ENCODE assay signal across 21 cellular contexts in the genomic region with DNA sequence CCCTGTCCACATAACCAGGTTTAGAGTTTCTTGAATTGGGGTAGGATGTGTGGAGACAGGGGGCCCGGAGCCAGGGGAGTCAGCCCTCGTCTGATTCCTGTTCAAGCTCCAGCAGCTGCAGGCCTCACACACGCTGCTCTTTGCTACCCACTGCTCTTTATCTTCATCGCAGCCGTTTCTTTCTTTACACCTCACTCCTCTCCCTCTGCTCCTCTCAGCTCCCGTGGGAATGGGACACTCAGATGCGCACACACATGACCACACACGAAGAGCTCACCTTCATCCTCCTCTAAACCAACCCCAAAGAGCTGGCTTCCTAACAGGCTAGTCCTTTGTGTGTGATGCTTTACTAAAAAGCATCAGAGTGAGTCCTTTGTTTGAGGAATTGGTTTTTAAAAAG.
"Had no signal": no experiment of that assay in that cellular context is flagged by ENCODE, and none has a peak within 500 bp of the region (broad histone marks: within the 10 kb centered on the region; RNA-seq: fewer than 3 reads in every experiment).

No MANE protein-coding gene starts in this region.

- H3K36me3 ChIP-seq: ascending aorta, esophagus muscularis mucosa, spleen, upper lobe of right lung had no signal

- H3K27ac ChIP-seq: ascending aorta, esophagus muscularis mucosa, spleen, upper lobe of right lung, VCaP had no signal

- H3K27ac Mint-ChIP-seq: activated naive CD4-positive, alpha-beta T cell treated with anti-CD3 and anti-CD28 coated beads, Interleukin-2, amount 50 U/mL, for 24 hours; dendritic cell treated with granulocyte-macrophage colony-stimulating factor and Interleukin-4, amounts not matched to agents 40 ng/mL and 50 ng/mL, for 4 days; immature natural killer cell; naive B cell; stimulated activated memory B cell treated with anti-CD40 and anti-IgM and Interleukin-4, amounts not matched to agents 10 μg/mL and 1 μg/mL and 100 μg/mL, for 72 hours; T-helper 17 cell had no signal

- H3K4me3 ChIP-seq: ascending aorta, esophagus muscularis mucosa, mucosa of descending colon, spleen, upper lobe of right lung had no signal

- H3K9me3 Mint-ChIP-seq: activated naive CD4-positive, alpha-beta T cell treated with anti-CD3 and anti-CD28 coated beads, Interleukin-2, amount 50 U/mL, for 24 hours; dendritic cell treated with granulocyte-macrophage colony-stimulating factor and Interleukin-4, amounts not matched to agents 40 ng/mL and 50 ng/mL, for 4 days; stimulated activated memory B cell treated with anti-CD40 and anti-IgM and Interleukin-4, amounts not matched to agents 10 μg/mL and 1 μg/mL and 100 μg/mL, for 72 hours had no signal

- H3K36me3 Mint-ChIP-seq: activated naive CD4-positive, alpha-beta T cell treated with anti-CD3 and anti-CD28 coated beads, Interleukin-2, amount 50 U/mL, for 24 hours; immature natural killer cell; stimulated activated memory B cell treated with anti-CD40 and anti-IgM and Interleukin-4, amounts not matched to agents 10 μg/mL and 1 μg/mL and 100 μg/mL, for 72 hours had no signal

- H3K27me3 ChIP-seq: ascending aorta, esophagus muscularis mucosa, spleen, upper lobe of right lung had no signal

- H3K4me3 Mint-ChIP-seq: activated naive CD4-positive, alpha-beta T cell treated with anti-CD3 and anti-CD28 coated beads, Interleukin-2, amount 50 U/mL, for 24 hours; dendritic cell treated with granulocyte-macrophage colony-stimulating factor and Interleukin-4, amounts not matched to agents 40 ng/mL and 50 ng/mL, for 4 days; immature natural killer cell; naive B cell; stimulated activated memory B cell treated with anti-CD40 and anti-IgM and Interleukin-4, amounts not matched to agents 10 μg/mL and 1 μg/mL and 100 μg/mL, for 72 hours; T-helper 17 cell had no signal

- H3K4me1 ChIP-seq: ascending aorta, esophagus muscularis mucosa, spleen, upper lobe of right lung had no signal

- H3K9me3 ChIP-seq: ascending aorta, esophagus muscularis mucosa, mucosa of descending colon, spleen, upper lobe of right lung had no signal

- DNase-seq: activated CD4-positive, alpha-beta T cell treated with anti-CD3 and anti-CD28 coated beads, Interleukin-2, amount 50 U/mL, for 48 hours; activated gamma-delta T cell; effector CD8-positive, alpha-beta T cell; immature natural killer cell; kidney glomerular epithelial cell; left ventricle myocardium superior; mesenchymal stem cell; mucosa of descending colon; naive B cell; nucleus accumbens; posterior cingulate gyrus; spleen; stimulated activated CD4-positive, alpha-beta T cell treated with anti-CD3 and anti-CD28 coated beads, Interleukin-4, amount 100 ng/mL, for 4 hours; T-helper 17 cell; upper lobe of right lung had no signal

- H3K4me1 Mint-ChIP-seq: activated naive CD4-positive, alpha-beta T cell treated with anti-CD3 and anti-CD28 coated beads, Interleukin-2, amount 50 U/mL, for 24 hours; immature natural killer cell; naive B cell; stimulated activated memory B cell treated with anti-CD40 and anti-IgM and Interleukin-4, amounts not matched to agents 10 μg/mL and 1 μg/mL and 100 μg/mL, for 72 hours had no signal

- ATAC-seq: left ventricle myocardium superior; mucosa of descending colon; stimulated activated memory B cell treated with anti-CD40 and anti-IgM and Interleukin-4, amounts not matched to agents 10 μg/mL and 1 μg/mL and 100 μg/mL, for 72 hours; T-helper 17 cell; upper lobe of right lung had no signal
